Comparison of ENCODE assay signal across 8 cellular contexts in genomic region chr14:52729585-52729924, GRCh38. TPM values are rescaled to one million over a fixed set of nuclear protein-coding genes. Genes with fewer than 3 reads are reported as not detected.
A peak's percentile ranks its signal among the peaks of the same experiment; 100 is the strongest.
DNase-seq lines count a peak whose midpoint lies in the region; ATAC-seq, FAIRE-seq and TF ChIP-seq lines count a peak whose summit lies in the region.

No MANE protein-coding gene starts in this region.

- peak overlapping the region; percentile 93 for H3K27ac Mint-ChIP-seq in CD8-positive, alpha-beta T cell

- no peak for ATAC-seq in CD8-positive, alpha-beta T cell
- ATAC-seq in pancreas: no peak
- ATAC-seq in GM18520 (IDR thresholded peaks at IDR 0.05; ENCODE audit: unreplicated experiment): no peak
- no peak for ATAC-seq in left colon

- peaks cover 4% of the 10 kb centered on the region for H4K20me1 ChIP-seq in PC-9 (ENCODE audit: insufficient read depth)

- H3K4me1 ChIP-seq in CD8-positive, alpha-beta T cell (ENCODE audit: insufficient read depth, low read length): peaks cover 16% of the 10 kb centered on the region
- H3K4me1 ChIP-seq in PC-9 (replicated peaks; ENCODE audit: insufficient read depth) (peaks cover 6% of the 10 kb centered on the region; the same call in 1 of the 2 replicates), pancreas (peaks cover 0 to 6% (median 0%) of the 10 kb centered on the region in 3 donors)

- TF ChIP-seq CTCF in CD8-positive, alpha-beta T cell (IDR thresholded peaks at IDR 0.05): no peak
- TF ChIP-seq CTCF in PC-9 (conservative IDR thresholded peaks at IDR 0.05): no peak
- no peak for TF ChIP-seq CTCF in pancreas (IDR thresholded peaks at IDR 0.05)

- peak overlapping the region; percentile 89 for H3K4me3 Mint-ChIP-seq in CD8-positive, alpha-beta T cell

- H3K27ac ChIP-seq in CD8-positive, alpha-beta T cell (ENCODE audit: low read depth, low read length): peak overlapping the region; percentile 64
- H3K27ac ChIP-seq in PC-9 (peak overlapping the region; percentile 25), pancreas (peak overlapping the region in 2 of 4 donors; percentile 29 to 50)

- no peaks in the 10 kb centered on the region for H3K9me3 ChIP-seq in CD8-positive, alpha-beta T cell (ENCODE audit: low read length)
- H3K9me3 ChIP-seq in PC-9 (ENCODE audit: insufficient read depth, low read depth) (no peaks in the 10 kb centered on the region), pancreas (no peaks in the 10 kb centered on the region)

- peaks cover 16% of the 10 kb centered on the region for H3K79me2 ChIP-seq in PC-9 (ENCODE audit: low read depth)

- DNase-seq in CD8-positive, alpha-beta T cell: no peak
- no peak for DNase-seq in PC-9
- DNase-seq in pancreas: no peak
- no peak for DNase-seq in COLO668 (lab: John Stamatoyannopoulos, UW; ENCODE audit: unreplicated experiment)
- DNase-seq in T1000 (lab: John Stamatoyannopoulos, UW): no peak
- DNase-seq in left colon: no peak

- peak overlapping the region; percentile 86 for H3K4me2 ChIP-seq in PC-9

- no peaks in the 10 kb centered on the region for H3K9me3 Mint-ChIP-seq in CD8-positive, alpha-beta T cell

- intact Hi-C loops in CD8-positive, alpha-beta T cell (cut with DNase I, micrococcal nuclease): loop anchor here in 1 of 2 experiments (1.0 kb wide), 1 partner anchor 34 kb away; the partner anchor contains the start of gene ERO1A
- intact Hi-C loops in PC-9 (cut with micrococcal nuclease; ENCODE audit: unreplicated experiment): loop anchor here (1.0 to 5.0 kb wide), 3 partner anchors 22 to 233 kb away; partner anchors contain the start of genes GNPNAT1 and PSMC6
- intact Hi-C loops in pancreas (cut with DNase I): no loop called here
- intact Hi-C loops in left colon (cut with DNase I, micrococcal nuclease): no loop called here

- H3K36me3 Mint-ChIP-seq in CD8-positive, alpha-beta T cell: peaks cover 55% of the 10 kb centered on the region

- peaks cover 6% of the 10 kb centered on the region for H3K36me3 ChIP-seq in CD8-positive, alpha-beta T cell (ENCODE audit: insufficient read depth, low read length)
- H3K36me3 ChIP-seq in PC-9 (ENCODE audit: low read depth) (0 out of 2 replicates have a peak, but pooled peaks cover 10% of the 10 kb centered on the region), pancreas (peaks cover 0 to 7% (median 3%) of the 10 kb centered on the region in 3 donors)

- no peaks in the 10 kb centered on the region for H3K27me3 ChIP-seq in CD8-positive, alpha-beta T cell (ENCODE audit: insufficient read depth, low read length)
- H3K27me3 ChIP-seq in PC-9 (ENCODE audit: insufficient read depth, low read depth) (no peaks in the 10 kb centered on the region), pancreas (no peaks in the 10 kb centered on the region)

- POLR2A ChIA-PET in CD8-positive, alpha-beta T cell (lab: Charles Lee): interaction anchor here (0.8 to 6.0 kb wide), 7 partner anchors 10 to 53 kb away, joined by 3 to 39 read pairs (median 4); no protein-coding TSS in a partner anchor
- POLR2A ChIA-PET in PC-9 (lab: Charles Lee; ENCODE audit: unreplicated experiment): interaction anchor here (0.5 to 0.9 kb wide), 6 partner anchors 14 to 555 kb away, joined by 3 to 5 read pairs (median 4); partner anchors contain the start of gene ERO1A

- H3K27me3 Mint-ChIP-seq in CD8-positive, alpha-beta T cell (ENCODE audit: low read depth): no peaks in the 10 kb centered on the region

- H3K9me2 ChIP-seq in PC-9 (ENCODE audit: insufficient read depth): no peaks in the 10 kb centered on the region

- peaks cover 26% of the 10 kb centered on the region for H3F3A ChIP-seq in PC-9 (ENCODE audit: insufficient read depth, low read depth)

- no TSS peak for BruUV-seq in PC-9 (replicated peaks; lab: Mats Ljungman, UMichigan)

- H2AFZ ChIP-seq in PC-9: no peak overlapping the region

- H3K4me3 ChIP-seq in CD8-positive, alpha-beta T cell (ENCODE audit: low read depth, low read length): peak overlapping the region; percentile 87
- H3K4me3 ChIP-seq in PC-9 (peak overlapping the region; percentile 49; the same call in 1 of the 2 replicates), pancreas (peak overlapping the region in 2 of 4 donors; percentile 90 to 93)

- WGBS in pancreas, 2 donors: 1 to 2% methylated on average over 8 of the region's 8 CpGs

- FAIRE-seq in endometrium (lab: Jason Lieb, UNC) (peak; percentile 78), pancreas (lab: Jason Lieb, UNC) (peak; percentile 5)

- H3K4me1 Mint-ChIP-seq in CD8-positive, alpha-beta T cell (ENCODE audit: low read depth): peaks cover 33% of the 10 kb centered on the region

- CTCF ChIA-PET in CD8-positive, alpha-beta T cell (lab: Charles Lee): interaction anchor here (0.7 to 1.3 kb wide), 4 partner anchors 13 to 418 kb away, joined by 3 to 6 read pairs (median 4); partner anchors contain the start of gene PSMC6
- CTCF ChIA-PET in PC-9 (lab: Charles Lee): no interaction called here

RNA-seq across cellular contexts. Expression of gene STYX, which starts 0.4 kb away (rescaled TPM):
- total RNA-seq in CD8-positive, alpha-beta T cell: 10 to 100 TPM; 15.9 to 16.6 TPM
- total RNA-seq in PC-9 (2021): 7.0 and 10.8 TPM in 2 replicates
- total RNA-seq in pancreas: 1 to 10 TPM; 4.5 to 7.8 (median 5.9) TPM
- polyA plus RNA-seq in pancreas: 1 to 10 TPM; 2.9 to 4.3 TPM
- 10 to 100 TPM in 1 of 2 donors, 1 to 10 TPM in 1; 8.5 to 10.1 TPM for total RNA-seq in left colon

RNA-seq across cellular contexts. Expression of gene PSMC6, which starts 22.6 kb away (rescaled TPM):
- 100 to 1,000 TPM; 108 to 122 TPM for total RNA-seq in CD8-positive, alpha-beta T cell
- total RNA-seq in PC-9 (2021) (83.0 and 96.5 TPM in 2 replicates), pancreas (10 to 100 TPM; 30.0 to 46.6 (median 31.3) TPM), left colon (10 to 100 TPM; 61.6 to 61.9 TPM)
- polyA plus RNA-seq in pancreas: 10 to 100 TPM; 53.6 to 55.8 TPM

RNA-seq across cellular contexts. Expression of gene ERO1A, which starts 34.2 kb away (rescaled TPM):
- total RNA-seq in CD8-positive, alpha-beta T cell: 10 to 100 TPM; 55.3 to 55.4 TPM
- 83.6 and 83.9 TPM in 2 replicates for total RNA-seq in PC-9 (2021)
- 10 to 100 TPM; 21.3 to 51.0 (median 28.5) TPM for total RNA-seq in pancreas
- 10 to 100 TPM in 1 of 2 donors, 1 to 10 TPM in 1; 9.7 to 11.0 TPM for polyA plus RNA-seq in pancreas
- 10 to 100 TPM; 61.0 to 70.8 TPM for total RNA-seq in left colon
